In the genomic region with DNA sequence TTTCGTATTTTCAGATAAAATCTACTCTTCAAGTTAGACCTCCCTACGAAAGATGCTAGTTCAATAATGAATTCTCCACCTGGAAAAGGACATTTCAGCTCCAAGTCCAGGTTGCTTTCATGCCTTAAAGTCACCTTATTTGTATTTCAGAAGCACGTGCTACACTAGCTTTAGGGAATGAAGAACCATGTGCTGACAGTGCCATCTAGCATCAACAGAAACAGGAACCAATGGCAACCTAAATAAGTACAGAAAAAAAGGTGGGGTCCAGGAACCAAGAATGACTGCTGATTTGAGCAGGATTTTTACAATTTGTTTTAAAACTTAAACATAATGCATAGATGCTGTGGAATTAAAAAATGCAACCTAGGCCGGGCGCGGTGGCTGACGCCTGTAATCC, we compare ENCODE assay signal across 14 cellular contexts.
"Had no signal": no experiment of that assay in that cellular context is flagged by ENCODE, and none has a peak within 500 bp of the region (broad histone marks: within the 10 kb centered on the region; RNA-seq: fewer than 3 reads in every experiment).

No MANE protein-coding gene starts in this region.

- DNase-seq: activated CD4-positive, CD25-positive, alpha-beta regulatory T cell treated with anti-CD3 and anti-CD28 coated beads, Interleukin-2, amount 50 U/mL, for 72 hours; activated naive CD4-positive, alpha-beta T cell; brain microvascular endothelial cell; effector CD8-positive, alpha-beta T cell; foreskin keratinocyte; heart left ventricle; islet precursor cell; natural killer cell; stimulated activated CD4-positive, alpha-beta T cell treated with anti-CD3 and anti-CD28 coated beads, Interleukin-12 subunit alpha, Interleukin-12 subunit beta, amount 100 ng/mL, for 4 hours; stimulated activated CD4-positive, alpha-beta T cell treated with anti-CD3 and anti-CD28 coated beads, Interleukin-2, amount 100 ng/mL, for 24 hours had no signal

- H3K4me1 Mint-ChIP-seq: central memory CD8-positive, alpha-beta T cell; natural killer cell had no signal

- H3K27me3 Mint-ChIP-seq: central memory CD8-positive, alpha-beta T cell had no signal

- H2AFZ ChIP-seq: parathyroid adenoma had no signal

- H3K9me3 ChIP-seq: neutrophil had no signal

- ATAC-seq: foreskin keratinocyte, natural killer cell had no signal

- H3K4me3 Mint-ChIP-seq: activated T-helper 1 cell treated with anti-CD3 and anti-CD28 coated beads, Interleukin-12 subunit alpha, Interleukin-12 subunit beta, Interleukin-2, Interleukin-4 antibody, amounts not matched to agents 30 ng/mL and 10 ng/mL and 1 ng/mL, durations not matched to agents 14 hours and 24 hours and 36 hours; central memory CD8-positive, alpha-beta T cell; natural killer cell had no signal

- H3K27ac ChIP-seq: brain microvascular endothelial cell, foreskin keratinocyte, neutrophil, parathyroid adenoma had no signal

- H3K79me2 ChIP-seq: parathyroid adenoma had no signal

- H3K27ac Mint-ChIP-seq: activated T-helper 1 cell treated with anti-CD3 and anti-CD28 coated beads, Interleukin-12 subunit alpha, Interleukin-12 subunit beta, Interleukin-2, Interleukin-4 antibody, amounts not matched to agents 30 ng/mL and 10 ng/mL and 1 ng/mL, durations not matched to agents 14 hours and 24 hours and 36 hours; natural killer cell had no signal

- H3K36me3 ChIP-seq: brain microvascular endothelial cell, heart left ventricle, neutrophil had no signal

- H3K9ac ChIP-seq: parathyroid adenoma had no signal

- H3K27me3 ChIP-seq: brain microvascular endothelial cell, foreskin keratinocyte, heart left ventricle had no signal

- H3K4me1 ChIP-seq: foreskin keratinocyte, heart left ventricle, parathyroid adenoma had no signal
